21 cellular contexts compared by ENCODE assay signal in the genomic region with DNA sequence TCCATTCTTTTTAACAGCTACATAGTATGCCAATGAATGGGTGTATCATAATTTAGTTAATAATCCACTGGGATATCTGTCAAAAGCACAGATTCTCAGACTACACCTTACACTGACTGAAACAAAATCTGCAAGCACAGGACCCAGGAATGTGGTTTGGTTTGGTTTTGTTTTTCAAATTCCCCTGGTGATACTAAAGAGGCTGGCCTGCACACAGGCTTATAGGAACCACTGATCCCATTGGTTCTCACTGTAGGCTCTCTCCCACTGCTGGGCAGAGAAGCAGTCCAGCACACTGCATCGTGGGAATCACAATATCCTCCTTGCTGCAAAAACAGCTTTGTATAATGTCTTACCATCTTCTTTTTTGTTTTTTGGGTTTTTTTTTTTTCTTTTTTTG.
DNase-seq lines count a peak whose midpoint lies in the region; ATAC-seq and TF ChIP-seq lines count a peak whose summit lies in the region.
"Had no signal": no experiment of that assay in that cellular context is flagged by ENCODE, and none has a peak within 500 bp of the region (broad histone marks: within the 10 kb centered on the region; RNA-seq: fewer than 3 reads in every experiment).

No MANE protein-coding gene starts in this region.

- no peaks in the 10 kb centered on the region for H3F3A ChIP-seq in SK-N-SH (replicated peaks; ENCODE audit: insufficient read depth)

- H3K36me3 ChIP-seq in SK-N-SH (replicated peaks in 1 of 2; ENCODE audit: control insufficient read depth in 1 of 2, insufficient read depth in 2 of 2, low read length in 1 of 2), result no peaks in the 10 kb centered on the region
- H3K36me3 ChIP-seq in HEK293 (ENCODE audit: control insufficient read depth in 2 of 2, insufficient read depth in 1 of 2, low read length in 2 of 2), result no peaks in the 10 kb centered on the region
- no peaks in the 10 kb centered on the region for H3K36me3 ChIP-seq in esophagus muscularis mucosa

- TF ChIP-seq POLR2A in esophagus muscularis mucosa (IDR thresholded peaks at IDR 0.05; ENCODE audit: low read depth), result no peak

- H3K4me3 ChIP-seq in SK-N-SH (ENCODE audit: low read depth in 2 of 2, low read length in 1 of 2) (no peak overlapping the region), HEK293 (ENCODE audit: low read depth, low read length) (no peak overlapping the region), esophagus muscularis mucosa (no peak overlapping the region)
- H3K4me3 ChIP-seq: A549 had no signal

- TF ChIP-seq CTCF in SK-N-SH (IDR thresholded peaks at IDR 0.05) (no peak), HEK293 (tag by site-specific recombination; IDR thresholded peaks at IDR 0.05) (no peak), esophagus muscularis mucosa (IDR thresholded peaks at IDR 0.05) (no peak)

- H3K4me2 ChIP-seq in SK-N-SH, result no peak overlapping the region
- H3K4me2 ChIP-seq: A549 had no signal

- 29% methylated on average over 1 of the region's 1 CpG for WGBS in SK-N-SH (ENCODE audit: low lambda C conversion rate)
- WGBS in esophagus muscularis mucosa, result 50% methylated on average over 1 of the region's 1 CpG

- H3K27me3 ChIP-seq in SK-N-SH (ENCODE audit: insufficient read depth) (peaks cover 10% of the 10 kb centered on the region; the same call in 1 of the 2 replicates), esophagus muscularis mucosa (no peaks in the 10 kb centered on the region)

- no peaks in the 10 kb centered on the region for H3K4me1 ChIP-seq in SK-N-SH (ENCODE audit: control insufficient read depth in 1 of 2, insufficient read depth in 2 of 2, low read depth in 1 of 2, low read length in 1 of 2)
- H3K4me1 ChIP-seq in HEK293 (ENCODE audit: control insufficient read depth, insufficient read depth, low read length), result no peaks in the 10 kb centered on the region
- H3K4me1 ChIP-seq in esophagus muscularis mucosa, result no peaks in the 10 kb centered on the region
- H3K4me1 ChIP-seq: A549 had no signal

- no peaks in the 10 kb centered on the region for H4K20me1 ChIP-seq in SK-N-SH (ENCODE audit: insufficient read depth)

- H3K36me3 Mint-ChIP-seq in T-helper 17 cell (ENCODE audit: low read depth), result no peaks in the 10 kb centered on the region
- H3K36me3 Mint-ChIP-seq in dendritic cell treated with granulocyte-macrophage colony-stimulating factor and Interleukin-4, amounts not matched to agents 40 ng/mL and 50 ng/mL, for 4 days (ENCODE audit: low read depth), result no peaks in the 10 kb centered on the region
- H3K36me3 Mint-ChIP-seq: CD14-positive monocyte; CD4-positive, alpha-beta memory T cell; IgD-negative memory B cell had no signal

- H3K4me3 Mint-ChIP-seq in T-helper 17 cell, result no peak overlapping the region
- no peak overlapping the region for H3K4me3 Mint-ChIP-seq in dendritic cell treated with granulocyte-macrophage colony-stimulating factor and Interleukin-4, amounts not matched to agents 40 ng/mL and 50 ng/mL, for 4 days
- H3K4me3 Mint-ChIP-seq: CD14-positive monocyte; CD4-positive, alpha-beta memory T cell; H9 had no signal

- ATAC-seq in SK-N-SH treated with all-trans-retinoic acid at 6 μM for 48 hours (peak; percentile 53; the same call in 2 of the 3 replicates), T-helper 17 cell (no peak), HG02588 (IDR thresholded peaks at IDR 0.05; ENCODE audit: unreplicated experiment) (no peak)

- no peak overlapping the region for H2AFZ ChIP-seq in SK-N-SH (ENCODE audit: low read depth)

- no peak overlapping the region for H3K9ac ChIP-seq in SK-N-SH

- H3K27me3 Mint-ChIP-seq in T-helper 17 cell, result no peaks in the 10 kb centered on the region
- peaks cover 10% of the 10 kb centered on the region for H3K27me3 Mint-ChIP-seq in dendritic cell treated with granulocyte-macrophage colony-stimulating factor and Interleukin-4, amounts not matched to agents 40 ng/mL and 50 ng/mL, for 4 days

- H3K9me3 Mint-ChIP-seq in dendritic cell treated with granulocyte-macrophage colony-stimulating factor and Interleukin-4, amounts not matched to agents 40 ng/mL and 50 ng/mL, for 4 days, result no peaks in the 10 kb centered on the region
- H3K9me3 Mint-ChIP-seq: CD14-positive monocyte; CD4-positive, alpha-beta memory T cell; H9; IgD-negative memory B cell had no signal

- TF ChIP-seq EP300 in SK-N-SH (IDR thresholded peaks at IDR 0.05; ENCODE audit: borderline replicate concordance in 1 of 2, low read depth in 1 of 2, low read length in 1 of 2), result no peak
- no peak for TF ChIP-seq EP300 in esophagus muscularis mucosa (IDR thresholded peaks at IDR 0.05)

- TF ChIP-seq RAD21 in SK-N-SH (IDR thresholded peaks at IDR 0.05; ENCODE audit: low read length), result no peak

- DNase-seq in SK-N-SH (no peak), T-helper 17 cell (no peak), esophagus muscularis mucosa (ENCODE audit: extremely low spot score) (no peak)
- no peak for DNase-seq in stimulated activated CD4-positive, alpha-beta T cell treated with anti-CD3 and anti-CD28 coated beads, Interleukin-15, amount 100 ng/mL, for 24 hours
- DNase-seq: AML-193; CD4-positive, alpha-beta memory T cell; DMS153; DMS79; GF-D8; GOT3; H9; KG1 had no signal

- H3K27ac ChIP-seq in SK-N-SH (ENCODE audit: low read depth in 2 of 2, low read length in 1 of 2) (no peak overlapping the region), HEK293 (ENCODE audit: extremely low read depth, low read depth, low read length) (no peak overlapping the region), esophagus muscularis mucosa (replicated peaks in 1 of 4) (no peak overlapping the region)
- H3K27ac ChIP-seq: 22Rv1, A549, HL-60 had no signal

- no peaks in the 10 kb centered on the region for H3K4me1 Mint-ChIP-seq in T-helper 17 cell
- peaks cover 38% of the 10 kb centered on the region for H3K4me1 Mint-ChIP-seq in dendritic cell treated with granulocyte-macrophage colony-stimulating factor and Interleukin-4, amounts not matched to agents 40 ng/mL and 50 ng/mL, for 4 days (ENCODE audit: low read depth)
- H3K4me1 Mint-ChIP-seq: CD4-positive, alpha-beta memory T cell had no signal

- no peaks in the 10 kb centered on the region for H3K79me2 ChIP-seq in SK-N-SH (ENCODE audit: insufficient read depth)

- peak overlapping the region; percentile 43 for H3K27ac Mint-ChIP-seq in T-helper 17 cell
- H3K27ac Mint-ChIP-seq in dendritic cell treated with granulocyte-macrophage colony-stimulating factor and Interleukin-4, amounts not matched to agents 40 ng/mL and 50 ng/mL, for 4 days, result peak overlapping the region; percentile 50
- H3K27ac Mint-ChIP-seq: CD14-positive monocyte; CD4-positive, alpha-beta memory T cell; H9; IgD-negative memory B cell had no signal

- no peaks in the 10 kb centered on the region for H3K9me3 ChIP-seq in SK-N-SH
- no peaks in the 10 kb centered on the region for H3K9me3 ChIP-seq in HEK293 (ENCODE audit: control insufficient read depth, insufficient read depth, low read depth, low read length)
- no peaks in the 10 kb centered on the region for H3K9me3 ChIP-seq in T-helper 17 cell (ENCODE audit: control insufficient read depth, low read length, poor library complexity, severe bottlenecking)
- no peaks in the 10 kb centered on the region for H3K9me3 ChIP-seq in esophagus muscularis mucosa
- H3K9me3 ChIP-seq: A549 had no signal

- H3K9me2 ChIP-seq in SK-N-SH, result no peaks in the 10 kb centered on the region

- POLR2A ChIA-PET in SK-N-SH (lab: Yijun Ruan, JAX) (no interaction called here), HEK293 (lab: Yijun Ruan, JAX) (interaction anchor here (1.1 kb wide), 1 partner anchor 12 kb away, joined by 3 read pairs; no protein-coding TSS in a partner anchor)

- CTCF ChIA-PET in SK-N-SH (lab: Yijun Ruan, JAX) (interaction anchor here (1.3 kb wide), 1 partner anchor 106 kb away, joined by 4 read pairs; no protein-coding TSS in a partner anchor), HEK293 (lab: Yijun Ruan, JAX) (interaction anchor here (1.0 to 1.5 kb wide), 3 partner anchors 14 to 47 kb away, joined by 3 to 5 read pairs (median 4); no protein-coding TSS in a partner anchor)

- intact Hi-C loops in dendritic cell treated with granulocyte-macrophage colony-stimulating factor and Interleukin-4, amounts not matched to agents 40 ng/mL and 50 ng/mL, for 4 days (cut with micrococcal nuclease), result no loop called here
- intact Hi-C loops in esophagus muscularis mucosa (cut with DNase I), result no loop called here

TF ChIP-seq in SK-N-SH treated with all-trans-retinoic acid at 6 μM for 48 hours, 23 proteins besides CTCF, POLR2A, EP300 and RAD21 (continues in another document):
- TF ChIP-seq ZC3H10 (CRISPR knock-in tag; IDR thresholded peaks at IDR 0.05) (no peak), TOX (CRISPR knock-in tag; IDR thresholded peaks at IDR 0.05; ENCODE audit: borderline replicate concordance) (no peak), TCF4 (CRISPR knock-in tag; IDR thresholded peaks at IDR 0.05; ENCODE audit: borderline replicate concordance) (no peak)

TF ChIP-seq in SK-N-SH, 30 proteins besides CTCF, POLR2A, EP300 and RAD21:
- no peak for TF ChIP-seq MEF2A (IDR thresholded peaks at IDR 0.05; ENCODE audit: borderline replicate concordance, low read depth)
- no peak for TF ChIP-seq GABPA (IDR thresholded peaks at IDR 0.05; ENCODE audit: low read depth)
- TF ChIP-seq GATA2 (CRISPR knock-in tag; IDR thresholded peaks at IDR 0.05), result no peak
- no peak for TF ChIP-seq ELF1 (IDR thresholded peaks at IDR 0.05)
- no peak for TF ChIP-seq EZH2phosphoT487 (IDR thresholded peaks at IDR 0.05; ENCODE audit: borderline replicate concordance, low read depth)
- TF ChIP-seq POLR2AphosphoS5 (IDR thresholded peaks at IDR 0.05; ENCODE audit: low read depth, low read length), result no peak
- TF ChIP-seq SIN3A (IDR thresholded peaks at IDR 0.05; ENCODE audit: borderline replicate concordance, low read depth, low read length), result no peak

TF ChIP-seq in HEK293, 187 proteins besides CTCF, POLR2A, EP300 and RAD21:
- TF ChIP-seq ZNF747 (tag by site-specific recombination; IDR thresholded peaks at IDR 0.05) (no peak), ZNF146 (tag by site-specific recombination; IDR thresholded peaks at IDR 0.05) (peak; percentile 15; the same call in 1 of the 2 replicates)
